ENCODE assay signal across 8 cellular contexts in the genomic region with DNA sequence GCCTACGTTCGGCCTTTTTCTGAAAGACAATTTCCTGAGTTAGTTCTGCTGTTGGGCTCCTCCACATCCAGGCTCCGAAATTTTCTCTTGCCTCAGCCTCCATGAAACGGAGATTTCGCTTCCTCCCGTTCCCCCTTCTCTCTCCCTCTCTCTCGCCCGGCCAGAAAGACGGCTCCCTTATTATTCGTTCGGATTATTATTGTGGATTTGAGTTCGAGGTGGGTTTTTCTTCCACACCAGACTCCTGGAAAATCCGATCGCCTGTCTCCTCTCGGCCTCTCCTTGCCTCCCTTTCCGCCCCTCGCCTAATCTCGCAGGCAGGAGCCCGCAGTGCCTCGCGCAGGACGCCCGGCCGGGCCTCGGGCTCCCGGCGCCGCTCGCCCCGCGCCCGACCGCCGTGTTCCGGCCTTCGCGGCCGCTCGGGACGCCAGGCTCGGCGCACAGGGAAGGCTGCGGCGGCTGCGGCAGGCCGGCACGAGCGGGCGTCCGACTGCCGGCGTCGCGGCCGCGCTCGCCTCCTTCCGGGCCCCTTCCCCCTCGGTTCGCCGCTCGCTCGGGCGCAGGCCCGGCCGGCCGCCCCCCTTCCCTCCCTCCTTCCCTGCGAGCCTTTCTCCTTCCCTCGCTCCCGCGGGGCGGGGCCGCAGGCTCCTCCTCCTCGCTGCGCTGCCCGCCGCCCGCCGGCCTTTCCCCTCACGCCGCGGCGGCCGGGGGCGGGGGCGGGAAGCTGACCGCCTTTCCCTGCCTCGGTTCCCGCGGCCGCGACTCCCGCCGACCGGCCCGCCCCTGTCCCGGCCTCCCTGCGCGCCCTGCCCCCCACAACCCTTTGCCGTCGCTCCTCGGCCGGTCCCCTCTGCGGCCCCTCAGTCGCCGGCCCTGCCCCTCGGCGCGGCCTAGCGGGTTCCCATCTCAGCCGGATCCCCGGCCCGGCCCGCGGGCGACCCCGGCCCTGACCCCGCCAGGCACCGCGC. TPM values are rescaled to one million over a fixed set of nuclear protein-coding genes. Genes with fewer than 3 reads are reported as not detected.
DNase-seq lines count a peak whose midpoint lies in the region; ATAC-seq and TF ChIP-seq lines count a peak whose summit lies in the region.

Gene ARHGEF11, minus strand, starts transcription at position 492 of the 968 bp plus-strand sequence. CDS start 1,412 bp downstream, outside the sequence.

- no peaks in the 10 kb centered on the region for H3K27me3 ChIP-seq in duodenal mucosa (ENCODE audit: control insufficient read depth in 1 of 2, insufficient read depth in 2 of 2, low read length in 2 of 2)

- ATAC-seq in HG02798 (IDR thresholded peaks at IDR 0.05; ENCODE audit: poor library complexity, unreplicated experiment) = peak; percentile 87
- ATAC-seq in left lobe of liver = peak; percentile 96

- H3K27ac ChIP-seq in VCaP = peak within 1 kb of the TSS; percentile 94
- peak within 1 kb of the TSS; percentile 78 for H3K27ac ChIP-seq in duodenal mucosa (ENCODE audit: low read depth, low read length)

- DNase-seq in activated CD4-positive, alpha-beta T cell treated with anti-CD3 and anti-CD28 coated beads for 4 hours = peak; percentile 1 to 10
- no peak for DNase-seq in activated CD4-positive, alpha-beta T cell treated with anti-CD3 and anti-CD28 coated beads for 1 hour
- peak; percentile 67 for DNase-seq in NCI-H2107 treated with DMSO at 0.1 percent for 48 hours (lab: John Stamatoyannopoulos, UW; ENCODE audit: unreplicated experiment)
- DNase-seq in left lobe of liver (ENCODE audit: low spot score) = peak; percentile 95
- peak; percentile 13 to 16 for DNase-seq in stimulated activated CD4-positive, alpha-beta T cell treated with anti-CD3 and anti-CD28 coated beads, Interleukin-2, amount 100 ng/mL, for 48 hours

- no peaks in the 10 kb centered on the region for H3K9me3 ChIP-seq in duodenal mucosa (ENCODE audit: control insufficient read depth in 1 of 2, low read length in 2 of 2)

- peak within 1 kb of the TSS; percentile 86 to 92 for H3K4me3 ChIP-seq in duodenal mucosa (ENCODE audit: low read depth in 1 of 2, low read length in 2 of 2)

- TF ChIP-seq CTCF in VCaP (conservative IDR thresholded peaks at IDR 0.05) = no peak

- H3K36me3 ChIP-seq in duodenal mucosa (ENCODE audit: control insufficient read depth in 1 of 2, insufficient read depth in 2 of 2, low read length in 2 of 2) = no peaks in the 10 kb centered on the region

- peaks cover 24 to 35% of the 10 kb centered on the region in 2 donors for H3K4me1 ChIP-seq in duodenal mucosa (ENCODE audit: control insufficient read depth in 1 of 2, insufficient read depth in 2 of 2, low read length in 2 of 2)

- H3K9ac ChIP-seq in duodenal mucosa (ENCODE audit: low read depth in 1 of 2, low read length in 2 of 2) = peak within 1 kb of the TSS; percentile 83 to 84

RNA-seq across cellular contexts. Expression of gene ARHGEF11, which starts in this region (rescaled TPM):
- 12.3 TPM for total RNA-seq in left lobe of liver
